ENCODE assay signal across 9 cellular contexts in the genomic region with DNA sequence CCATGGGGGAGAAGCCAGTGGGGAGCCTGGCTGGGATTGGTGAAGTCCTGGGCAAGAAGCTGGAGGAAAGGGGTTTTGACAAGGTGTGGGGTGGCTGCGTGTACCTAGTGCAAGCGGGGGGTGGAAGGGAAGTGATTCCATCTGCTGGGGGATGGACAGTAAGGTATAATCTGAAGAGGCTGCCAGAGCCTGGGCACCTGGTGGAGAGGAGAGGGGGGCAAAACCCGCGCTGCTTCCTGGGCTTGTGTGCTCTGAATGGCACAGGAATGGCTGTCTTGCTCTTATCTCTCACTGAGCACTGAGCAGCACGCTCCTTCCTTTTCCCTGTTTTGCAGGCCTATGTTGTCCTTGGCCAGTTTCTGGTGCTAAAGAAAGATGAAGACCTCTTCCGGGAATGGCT. TPM values are rescaled to one million over a fixed set of nuclear protein-coding genes. Genes with fewer than 3 reads are reported as not detected.
DNase-seq lines count a peak whose midpoint lies in the region; ATAC-seq and TF ChIP-seq lines count a peak whose summit lies in the region.
"Had no signal": no experiment of that assay in that cellular context is flagged by ENCODE, and none has a peak within 500 bp of the region (broad histone marks: within the 10 kb centered on the region; RNA-seq: fewer than 3 reads in every experiment).

No MANE protein-coding gene starts in this region.

- H3K4me3 ChIP-seq in adrenal gland = peak overlapping the region in 2 of 4 donors; percentile 56 to 91
- peak overlapping the region; percentile 77 to 97 (median 92) for H3K4me3 ChIP-seq in liver (ENCODE audit: low read depth in 1 of 3, low read length in 3 of 3)
- peak overlapping the region; percentile 83 to 84 for H3K4me3 ChIP-seq in tibial artery

- no peak for DNase-seq in activated T-cell treated with anti-CD3 and anti-CD28 coated beads, Interleukin-2, amount 50 U/mL, for 72 hours
- DNase-seq in activated T-cell treated with anti-CD3 and anti-CD28 coated beads, Interleukin-2, amount 50 U/mL, for 1 hour = no peak
- DNase-seq in adrenal gland (no peak), tibial artery (no peak), amygdala (lab: John Stamatoyannopoulos, UW) (no peak), SW480 (ENCODE audit: low spot score) (no peak)
- no peak for DNase-seq in stimulated activated naive CD4-positive, alpha-beta T cell treated with Interleukin-2 at 50 U/mL for 16 hours (lab: John Stamatoyannopoulos, UW)

- no peaks in the 10 kb centered on the region for H3K27me3 Mint-ChIP-seq in activated T-cell treated with anti-CD3 and anti-CD28 coated beads, Interleukin-2, amount 50 U/mL, for 72 hours (ENCODE audit: low read depth)

- H3K4me1 Mint-ChIP-seq in activated T-cell treated with anti-CD3 and anti-CD28 coated beads, Interleukin-2, amount 50 U/mL, for 72 hours (ENCODE audit: low read depth) = peaks cover 40% of the 10 kb centered on the region

- intact Hi-C loops in adrenal gland (cut with DNase I) (no loop called here), tibial artery (cut with DNase I; ENCODE audit: low total_unique reads) (loop anchor here (5.0 kb wide), 1 partner anchor 41 kb away; a partner anchor contains a TSS)

- no peak for TF ChIP-seq POLR2A in adrenal gland (IDR thresholded peaks at IDR 0.05)

- no peaks in the 10 kb centered on the region for H3K9me3 Mint-ChIP-seq in activated T-cell treated with anti-CD3 and anti-CD28 coated beads, Interleukin-2, amount 50 U/mL, for 72 hours

- 57 to 76% (median 64%) methylated on average over 6 of the region's 6 CpGs for WGBS in adrenal gland, 4 donors
- WGBS in liver = 76% methylated on average over 6 of the region's 6 CpGs

- TF ChIP-seq CTCF in adrenal gland (IDR thresholded peaks at IDR 0.05) (no peak), liver (IDR thresholded peaks at IDR 0.05; ENCODE audit: low read depth, low read length, missing input control) (no peak), tibial artery (IDR thresholded peaks at IDR 0.05) (no peak)

- no peaks in the 10 kb centered on the region for H3K9me3 ChIP-seq in adrenal gland (replicated peaks in 1 of 3)
- no peaks in the 10 kb centered on the region for H3K9me3 ChIP-seq in liver (ENCODE audit: control insufficient read depth in 4 of 4, low read length in 3 of 4)
- no peaks in the 10 kb centered on the region for H3K9me3 ChIP-seq in tibial artery

- peak overlapping the region; percentile 75 for H3K27ac Mint-ChIP-seq in activated T-cell treated with anti-CD3 and anti-CD28 coated beads, Interleukin-2, amount 50 U/mL, for 72 hours

- H3K4me1 ChIP-seq in adrenal gland (replicated peaks in 1 of 2) (peaks cover 5 to 33% of the 10 kb centered on the region in 2 donors), liver (ENCODE audit: control insufficient read depth in 4 of 4, insufficient read depth in 4 of 4, low read length in 3 of 4) (peaks cover 4 to 30% (median 21%) of the 10 kb centered on the region in 4 donors), tibial artery (peaks cover 0 to 33% (median 21%) of the 10 kb centered on the region in 4 donors)

- TF ChIP-seq RAD21 in liver (IDR thresholded peaks at IDR 0.05) = no peak

- H3K27ac ChIP-seq in adrenal gland = peak overlapping the region; percentile 48 to 96 (median 94)
- peak overlapping the region; percentile 88 to 97 for H3K27ac ChIP-seq in liver (ENCODE audit: low read depth in 1 of 2, low read length in 2 of 2)
- peak overlapping the region; percentile 87 to 93 for H3K27ac ChIP-seq in tibial artery

- H3K9ac ChIP-seq in liver (ENCODE audit: low read depth in 1 of 2, low read length in 2 of 2) = peak overlapping the region in 1 of 2 donors; percentile 30

- H3K36me3 ChIP-seq in adrenal gland (replicated peaks in 1 of 2) (peaks cover 0 to 35% of the 10 kb centered on the region in 2 donors), liver (ENCODE audit: control insufficient read depth in 4 of 4, insufficient read depth in 3 of 4, low read depth in 1 of 4, low read length in 3 of 4) (peaks cover 2 to 29% (median 21%) of the 10 kb centered on the region in 4 donors), tibial artery (peaks cover 26 to 53% (median 35%) of the 10 kb centered on the region in 3 donors)

- peaks cover 3 to 22% of the 10 kb centered on the region in 2 donors for H3K36me3 Mint-ChIP-seq in activated T-cell treated with anti-CD3 and anti-CD28 coated beads, Interleukin-2, amount 50 U/mL, for 72 hours (ENCODE audit: insufficient read depth in 2 of 2)

- H3K27me3 ChIP-seq in adrenal gland = no peaks in the 10 kb centered on the region
- no peaks in the 10 kb centered on the region for H3K27me3 ChIP-seq in liver (ENCODE audit: control insufficient read depth in 4 of 4, insufficient read depth in 4 of 4, low read length in 3 of 4)
- H3K27me3 ChIP-seq in tibial artery = no peaks in the 10 kb centered on the region

- peak overlapping the region; percentile 92 to 95 for H3K4me3 Mint-ChIP-seq in activated T-cell treated with anti-CD3 and anti-CD28 coated beads, Interleukin-2, amount 50 U/mL, for 72 hours

- ATAC-seq in activated T-cell treated with anti-CD3 and anti-CD28 coated beads, Interleukin-2, amount 50 U/mL, for 72 hours (replicated peaks in 1 of 2) = no peak

TF ChIP-seq in liver, 16 proteins besides CTCF, POLR2A, EP300 and RAD21:
- TF ChIP-seq EGR1 (IDR thresholded peaks at IDR 0.05; ENCODE audit: low read depth in 2 of 2) = no peak
- TF ChIP-seq, protein P1, sequence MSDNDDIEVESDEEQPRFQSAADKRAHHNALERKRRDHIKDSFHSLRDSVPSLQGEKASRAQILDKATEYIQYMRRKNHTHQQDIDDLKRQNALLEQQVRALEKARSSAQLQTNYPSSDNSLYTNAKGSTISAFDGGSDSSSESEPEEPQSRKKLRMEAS (IDR thresholded peaks at IDR 0.05) = no peak
- TF ChIP-seq, protein P2, sequence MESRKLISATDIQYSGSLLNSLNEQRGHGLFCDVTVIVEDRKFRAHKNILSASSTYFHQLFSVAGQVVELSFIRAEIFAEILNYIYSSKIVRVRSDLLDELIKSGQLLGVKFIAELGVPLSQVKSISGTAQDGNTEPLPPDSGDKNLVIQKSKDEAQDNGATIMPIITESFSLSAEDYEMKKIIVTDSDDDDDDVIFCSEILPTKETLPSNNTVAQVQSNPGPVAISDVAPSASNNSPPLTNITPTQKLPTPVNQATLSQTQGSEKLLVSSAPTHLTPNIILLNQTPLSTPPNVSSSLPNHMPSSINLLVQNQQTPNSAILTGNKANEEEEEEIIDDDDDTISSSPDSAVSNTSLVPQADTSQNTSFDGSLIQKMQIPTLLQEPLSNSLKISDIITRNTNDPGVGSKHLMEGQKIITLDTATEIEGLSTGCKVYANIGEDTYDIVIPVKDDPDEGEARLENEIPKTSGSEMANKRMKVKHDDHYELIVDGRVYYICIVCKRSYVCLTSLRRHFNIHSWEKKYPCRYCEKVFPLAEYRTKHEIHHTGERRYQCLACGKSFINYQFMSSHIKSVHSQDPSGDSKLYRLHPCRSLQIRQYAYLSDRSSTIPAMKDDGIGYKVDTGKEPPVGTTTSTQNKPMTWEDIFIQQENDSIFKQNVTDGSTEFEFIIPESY (IDR thresholded peaks at IDR 0.05) = no peak

RNA-seq across cellular contexts. Expression of a gene that starts 1.0 kb away (rescaled TPM):
- 100 to 1,000 TPM; 166 to 174 TPM for total RNA-seq in activated T-cell treated with anti-CD3 and anti-CD28 coated beads, Interleukin-2, amount 50 U/mL, for 72 hours
- total RNA-seq in adrenal gland (100 to 1,000 TPM in 4 of 8 donors, 10 to 100 TPM in 4; 63.1 to 212 (median 138) TPM), liver (10 to 100 TPM; 10.7 to 11.1 TPM)
- polyA plus RNA-seq in adrenal gland (100 to 1,000 TPM; 268 to 364 (median 270) TPM), liver (10 to 100 TPM; 83.0 to 100.0 TPM)

RNA-seq across cellular contexts. Expression of a gene that starts 1.3 kb away (rescaled TPM):
- total RNA-seq in activated T-cell treated with anti-CD3 and anti-CD28 coated beads, Interleukin-2, amount 50 U/mL, for 72 hours = 10 to 100 TPM; 39.1 to 40.8 TPM
- total RNA-seq in adrenal gland (10 to 100 TPM; 16.1 to 49.0 (median 29.6) TPM), liver (10 to 100 TPM; 15.9 to 18.2 TPM)
- polyA plus RNA-seq in adrenal gland (10 to 100 TPM; 15.5 to 35.6 (median 20.4) TPM), liver (10 to 100 TPM in 1 of 2 donors, 1 to 10 TPM in 1; 6.3 to 12.6 TPM)

RNA-seq across cellular contexts. Expression of a gene that starts 8.5 kb away (rescaled TPM):
- under 1 TPM; 0.34 to 0.79 TPM for total RNA-seq in activated T-cell treated with anti-CD3 and anti-CD28 coated beads, Interleukin-2, amount 50 U/mL, for 72 hours
- total RNA-seq in adrenal gland = under 1 TPM in 1 of 8 donors, not detected in 7; 0.55 TPM
- polyA plus RNA-seq in adrenal gland = under 1 TPM in 1 of 3 donors, not detected in 2; 0.24 TPM
- total RNA-seq in liver = not detected
- not detected for polyA plus RNA-seq in liver
- total RNA-seq: LHCN-M2 had no signal

RNA-seq across cellular contexts. Expression of a gene that starts 23.0 kb away (rescaled TPM):
- total RNA-seq in activated T-cell treated with anti-CD3 and anti-CD28 coated beads, Interleukin-2, amount 50 U/mL, for 72 hours = under 1 TPM in 1 of 2 donors, not detected in 1; 0.49 TPM
- under 1 TPM in 3 of 8 donors, not detected in 5; 0.20 to 0.47 (median 0.41) TPM for total RNA-seq in adrenal gland
- polyA plus RNA-seq in adrenal gland = 1 to 10 TPM in 1 of 3 donors, under 1 TPM in 2; 0.37 to 2.3 (median 0.61) TPM
- under 1 TPM in 1 of 2 donors, not detected in 1; 0.17 TPM for total RNA-seq in liver
- not detected for polyA plus RNA-seq in liver

RNA-seq across cellular contexts. Expression of a gene that starts 41.8 kb away (rescaled TPM):
- 10 to 100 TPM; 63.2 to 75.9 TPM for total RNA-seq in activated T-cell treated with anti-CD3 and anti-CD28 coated beads, Interleukin-2, amount 50 U/mL, for 72 hours
- total RNA-seq in adrenal gland (10 to 100 TPM; 16.9 to 47.4 (median 31.4) TPM), liver (10 to 100 TPM; 15.1 to 24.3 TPM)
- polyA plus RNA-seq in adrenal gland (100 to 1,000 TPM in 2 of 3 donors, 10 to 100 TPM in 1; 31.5 to 351 (median 246) TPM), liver (10 to 100 TPM; 13.6 to 15.1 TPM)

Comparison
In these comparisons a context has a peak if more than half of its experiments do, and no peak if none do; other contexts are left out.
1. RNA of a gene that starts 1.0 kb away (total RNA-seq): 63.1 to 212 TPM in adrenal gland and 166 to 174 TPM in activated T-cell treated with anti-CD3 and anti-CD28 coated beads, Interleukin-2, amount 50 U/mL, for 72 hours; 10.7 to 11.1 TPM in liver; every median in the first group is over 4 times any median in the second.
2. Peak in every context shown above with its lines, with median percentiles within 50 percentile points of each other: H3K27ac ChIP-seq.